ENCODE assay signal across 25 cellular contexts in genomic region chr13:50867641-50867952, GRCh38. TPM values are rescaled to one million over a fixed set of nuclear protein-coding genes. Genes with fewer than 3 reads are reported as not detected.
"Had no signal": no experiment of that assay in that cellular context is flagged by ENCODE, and none has a peak within 500 bp of the region (broad histone marks: within the 10 kb centered on the region; RNA-seq: fewer than 3 reads in every experiment).

No MANE protein-coding gene starts in this region.

- H2AFZ ChIP-seq: PC-9 had no signal

- H3K4me2 ChIP-seq: PC-9 had no signal

- H3K27ac ChIP-seq: PC-9 had no signal

- DNase-seq: activated CD4-positive, alpha-beta memory T cell treated with anti-CD3 and anti-CD28 coated beads for 36 hours; activated CD4-positive, alpha-beta T cell treated with anti-CD3 and anti-CD28 coated beads, Interleukin-2, amount 10 ng/mL, durations not matched to agents 7 days and 5 days; activated CD4-positive, CD25-positive, alpha-beta regulatory T cell; activated CD8-positive, alpha-beta memory T cell treated with anti-CD3 and anti-CD28 coated beads for 24 hours; activated gamma-delta T cell; activated naive CD4-positive, alpha-beta T cell treated with anti-CD3 and anti-CD28 coated beads for 36 hours; activated naive CD8-positive, alpha-beta T cell treated with anti-CD3 and anti-CD28 coated beads for 36 hours; activated T-cell treated with anti-CD3 and anti-CD28 coated beads, Interleukin-2, amount 50 U/mL, for 4 hours; anterior cingulate cortex; Karpas-422; MM.1S; NCI-H1092 treated with DMSO at 0.1 percent for 48 hours; NCI-H1436; NCI-H1694 treated with DMSO at 0.1 percent for 48 hours; NCI-H2029 treated with DMSO at 0.1 percent for 48 hours; NCI-H510A treated with DMSO at 0.1 percent for 48 hours; NCI-H69; NK-92 treated with Interleukin-12 subunit alpha and Interleukin-12 subunit beta, amount 100 ng/mL, for 24 hours; PC-9; SIG-M5; T-cell; T-helper 2 cell; T1000 had no signal

- H3K4me3 ChIP-seq: PC-9 had no signal

RNA-seq across cellular contexts. Expression of gene DLEU7, which starts 24.1 kb away (rescaled TPM):
- total RNA-seq: activated CD4-positive, alpha-beta memory T cell treated with anti-CD3 and anti-CD28 coated beads for 36 hours; activated CD4-positive, alpha-beta T cell treated with anti-CD3 and anti-CD28 coated beads, Interleukin-2, amount 10 ng/mL, durations not matched to agents 7 days and 5 days; activated naive CD4-positive, alpha-beta T cell treated with anti-CD3 and anti-CD28 coated beads for 36 hours; activated naive CD8-positive, alpha-beta T cell treated with anti-CD3 and anti-CD28 coated beads for 36 hours; activated T-cell treated with anti-CD3 and anti-CD28 coated beads, Interleukin-2, amount 50 U/mL, for 4 hours; activated T-helper 17 cell treated with anti-CD3 and anti-CD28 coated beads, Interleukin-2, amount 50 U/mL, for 72 hours; cardiac septum; PC-9; T-cell had no signal
